17 cellular contexts compared by ENCODE assay signal in the genomic region with DNA sequence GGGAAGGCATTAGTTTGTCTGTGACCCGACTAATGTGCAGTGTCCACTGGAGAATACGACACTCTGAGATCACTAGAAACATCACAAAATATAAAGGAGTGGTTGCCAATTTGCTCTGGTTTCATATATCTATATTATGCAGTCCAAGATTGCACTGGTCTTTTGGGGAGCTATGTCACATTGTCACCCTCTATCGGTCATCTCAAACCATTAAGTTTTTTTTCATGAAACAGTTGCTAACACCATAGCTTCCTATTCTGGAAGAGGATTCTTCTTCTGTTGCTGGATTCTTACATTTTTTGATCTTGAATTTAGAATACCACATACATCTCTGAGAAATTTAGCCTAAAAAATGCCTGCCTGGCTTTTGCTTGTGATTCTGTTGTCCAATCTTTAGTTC.
DNase-seq lines count a peak whose midpoint lies in the region; ATAC-seq and TF ChIP-seq lines count a peak whose summit lies in the region.
"Had no signal": no experiment of that assay in that cellular context is flagged by ENCODE, and none has a peak within 500 bp of the region (broad histone marks: within the 10 kb centered on the region; RNA-seq: fewer than 3 reads in every experiment).

No MANE protein-coding gene starts in this region.

- intact Hi-C loops in natural killer cell (cut with micrococcal nuclease) = no loop called here

- H4K20me1 ChIP-seq in KMS-11 (ENCODE audit: insufficient read depth) = no peaks in the 10 kb centered on the region

- H3K4me3 ChIP-seq in KMS-11 (IDR thresholded peaks at IDR 0.05; ENCODE audit: insufficient read depth, low read depth, low read length) (no peak overlapping the region), fibroblast of villous mesenchyme (ENCODE audit: low read depth, low read length) (no peak overlapping the region)
- H3K4me3 ChIP-seq: ovary had no signal

- ATAC-seq in GM18858 (IDR thresholded peaks at IDR 0.05; ENCODE audit: unreplicated experiment) = no peak
- no peak for ATAC-seq in HG03108 (IDR thresholded peaks at IDR 0.05; ENCODE audit: unreplicated experiment)
- no peak for ATAC-seq in natural killer cell
- ATAC-seq: CD8-positive, alpha-beta T cell had no signal

- no peaks in the 10 kb centered on the region for H3K27me3 ChIP-seq in KMS-11 (ENCODE audit: insufficient read depth, low read depth)
- H3K27me3 ChIP-seq: ovary had no signal

- no peaks in the 10 kb centered on the region for H3K4me1 ChIP-seq in KMS-11 (ENCODE audit: low read depth, poor library complexity, severe bottlenecking)

- H3K27ac ChIP-seq in KMS-11 = no peak overlapping the region
- H3K27ac ChIP-seq: ovary had no signal

- H3K4me3 Mint-ChIP-seq in natural killer cell = no peak overlapping the region
- H3K4me3 Mint-ChIP-seq: activated T-cell treated with anti-CD3 and anti-CD28 coated beads, Interleukin-2, amount 50 U/mL, for 24 hours; CD8-positive, alpha-beta T cell had no signal

- no peak overlapping the region for H3K4me2 ChIP-seq in KMS-11

- no peak overlapping the region for H3K9ac ChIP-seq in KMS-11

- TF ChIP-seq CTCF in KMS-11 (conservative IDR thresholded peaks at IDR 0.05; ENCODE audit: low read depth, low read length) (0 out of 2 replicates have a peak, but pooled peaks have one; percentile 19), fibroblast of villous mesenchyme (IDR thresholded peaks at IDR 0.05; ENCODE audit: insufficient read depth, low read depth, low read length) (peak; percentile 12), natural killer cell (IDR thresholded peaks at IDR 0.05) (no peak)

- H3K27ac Mint-ChIP-seq in natural killer cell = no peak overlapping the region
- H3K27ac Mint-ChIP-seq: activated T-cell treated with anti-CD3 and anti-CD28 coated beads, Interleukin-2, amount 50 U/mL, for 24 hours; CD8-positive, alpha-beta T cell had no signal

- H3K9me3 Mint-ChIP-seq in natural killer cell = no peaks in the 10 kb centered on the region
- H3K9me3 Mint-ChIP-seq: activated T-cell treated with anti-CD3 and anti-CD28 coated beads, Interleukin-2, amount 50 U/mL, for 24 hours; CD8-positive, alpha-beta T cell had no signal

- no peaks in the 10 kb centered on the region for H3K36me3 Mint-ChIP-seq in natural killer cell
- H3K36me3 Mint-ChIP-seq: CD8-positive, alpha-beta T cell had no signal

- DNase-seq in DMS53 treated with DMSO at 0.1 percent for 48 hours (lab: John Stamatoyannopoulos, UW; ENCODE audit: unreplicated experiment) (peak; percentile 55), RPMI8226 (peak; percentile 19), fibroblast of villous mesenchyme (ENCODE audit: low read depth) (no peak), natural killer cell (no peak), HK-2 (ENCODE audit: unreplicated experiment) (no peak)
- DNase-seq: activated CD4-positive, CD25-positive, alpha-beta regulatory T cell; activated T-cell treated with anti-CD3 and anti-CD28 coated beads, Interleukin-2, amount 50 U/mL, for 24 hours; anterior cingulate cortex; CD8-positive, alpha-beta T cell; effector CD8-positive, alpha-beta T cell; HCEC 1CT; NCI-H2081; ovary; stimulated activated naive CD4-positive, alpha-beta T cell treated with Interleukin-2 at 50 U/mL for 16 hours had no signal

- peaks cover 20 to 28% of the 10 kb centered on the region in 2 donors for H3K27me3 Mint-ChIP-seq in natural killer cell (ENCODE audit: low read depth in 2 of 2)

- no peaks in the 10 kb centered on the region for H3K36me3 ChIP-seq in KMS-11 (ENCODE audit: insufficient read depth)
- H3K36me3 ChIP-seq: ovary had no signal

- H2AFZ ChIP-seq in KMS-11 (ENCODE audit: low read depth) = no peak overlapping the region

- H3K79me2 ChIP-seq in KMS-11 (ENCODE audit: insufficient read depth, low read depth) = no peaks in the 10 kb centered on the region

- no peaks in the 10 kb centered on the region for H3K4me1 Mint-ChIP-seq in natural killer cell

Comparison
In these comparisons a context has a peak if more than half of its experiments do, and no peak if none do; other contexts are left out.
1. DNase-seq: peak in DMS53 treated with DMSO at 0.1 percent for 48 hours (single experiment) and RPMI8226 (single experiment); none in fibroblast of villous mesenchyme (single experiment), natural killer cell (single experiment) and HK-2 (single experiment).